Comparison of ENCODE assay signal across 1 cellular context in genomic region chr5:131170540-131171275, GRCh38.
A peak's percentile ranks its signal among the peaks of the same experiment; 100 is the strongest.
TF ChIP-seq lines count a peak whose summit lies in the region.

Gene LYRM7, plus strand, starts transcription at chr5:131170944. Its CDS starts 77 bp downstream, at chr5:131171021.

TF ChIP-seq in HepG2, 621 proteins besides CTCF, POLR2A, EP300 and RAD21 (continued from another document):
- TF ChIP-seq ZSCAN21 (CRISPR knock-in tag; IDR thresholded peaks at IDR 0.05; ENCODE audit: borderline replicate concordance) (no peak), GABPA (IDR thresholded peaks at IDR 0.05; ENCODE audit: low read depth, low read length) (peak; percentile 90), GABPA (CRISPR knock-in tag; IDR thresholded peaks at IDR 0.05; ENCODE audit: low read depth) (peak; percentile 99), ZIK1 (CRISPR knock-in tag; IDR thresholded peaks at IDR 0.05; ENCODE audit: borderline replicate concordance, low read depth) (no peak), ZSCAN22 (CRISPR knock-in tag; IDR thresholded peaks at IDR 0.05) (no peak), ZNF33A (CRISPR knock-in tag; IDR thresholded peaks at IDR 0.05; ENCODE audit: borderline replicate concordance) (no peak), ZNF547 (CRISPR knock-in tag; IDR thresholded peaks at IDR 0.05) (no peak), KLF9 (CRISPR knock-in tag; IDR thresholded peaks at IDR 0.05; ENCODE audit: low read depth) (no peak), TOE1 (CRISPR knock-in tag; IDR thresholded peaks at IDR 0.05) (0 out of 2 replicates have a peak, but pooled peaks have one; percentile 48), KMT2B (CRISPR knock-in tag; IDR thresholded peaks at IDR 0.05) (peak; percentile 80), XBP1 (CRISPR knock-in tag; IDR thresholded peaks at IDR 0.05) (no peak), ZFY (CRISPR knock-in tag; IDR thresholded peaks at IDR 0.05) (no peak), ZNF484 (CRISPR knock-in tag; IDR thresholded peaks at IDR 0.05; ENCODE audit: borderline replicate concordance, low read depth) (no peak), ZNF564 (CRISPR knock-in tag; IDR thresholded peaks at IDR 0.05) (0 out of 2 replicates have a peak, but pooled peaks have one; percentile 30), ZNF598 (CRISPR knock-in tag; IDR thresholded peaks at IDR 0.05; ENCODE audit: borderline replicate concordance) (peak; percentile 30; the same call in 1 of the 2 replicates), SAP130 (CRISPR knock-in tag; IDR thresholded peaks at IDR 0.05; ENCODE audit: low read depth) (peak; percentile 88), ZFP36L1 (CRISPR knock-in tag; IDR thresholded peaks at IDR 0.05) (no peak), PITX1 (CRISPR knock-in tag; IDR thresholded peaks at IDR 0.05) (peak; percentile 23; the same call in 1 of the 2 replicates), MLLT10 (CRISPR knock-in tag; IDR thresholded peaks at IDR 0.05) (no peak), TAF1 (CRISPR knock-in tag; IDR thresholded peaks at IDR 0.05) (peak; percentile 78), KDM5B (CRISPR knock-in tag; IDR thresholded peaks at IDR 0.05; ENCODE audit: borderline replicate concordance) (peak; percentile 55; the same call in 1 of the 2 replicates), LCORL (IDR thresholded peaks at IDR 0.05) (no peak), LCORL (CRISPR knock-in tag; IDR thresholded peaks at IDR 0.05) (0 out of 2 replicates have a peak, but pooled peaks have one; percentile 4)
- TF ChIP-seq, protein P1, sequence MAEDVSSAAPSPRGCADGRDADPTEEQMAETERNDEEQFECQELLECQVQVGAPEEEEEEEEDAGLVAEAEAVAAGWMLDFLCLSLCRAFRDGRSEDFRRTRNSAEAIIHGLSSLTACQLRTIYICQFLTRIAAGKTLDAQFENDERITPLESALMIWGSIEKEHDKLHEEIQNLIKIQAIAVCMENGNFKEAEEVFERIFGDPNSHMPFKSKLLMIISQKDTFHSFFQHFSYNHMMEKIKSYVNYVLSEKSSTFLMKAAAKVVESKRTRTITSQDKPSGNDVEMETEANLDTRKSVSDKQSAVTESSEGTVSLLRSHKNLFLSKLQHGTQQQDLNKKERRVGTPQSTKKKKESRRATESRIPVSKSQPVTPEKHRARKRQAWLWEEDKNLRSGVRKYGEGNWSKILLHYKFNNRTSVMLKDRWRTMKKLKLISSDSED (CRISPR knock-in tag; IDR thresholded peaks at IDR 0.05), result no peak
- TF ChIP-seq, protein P2, sequence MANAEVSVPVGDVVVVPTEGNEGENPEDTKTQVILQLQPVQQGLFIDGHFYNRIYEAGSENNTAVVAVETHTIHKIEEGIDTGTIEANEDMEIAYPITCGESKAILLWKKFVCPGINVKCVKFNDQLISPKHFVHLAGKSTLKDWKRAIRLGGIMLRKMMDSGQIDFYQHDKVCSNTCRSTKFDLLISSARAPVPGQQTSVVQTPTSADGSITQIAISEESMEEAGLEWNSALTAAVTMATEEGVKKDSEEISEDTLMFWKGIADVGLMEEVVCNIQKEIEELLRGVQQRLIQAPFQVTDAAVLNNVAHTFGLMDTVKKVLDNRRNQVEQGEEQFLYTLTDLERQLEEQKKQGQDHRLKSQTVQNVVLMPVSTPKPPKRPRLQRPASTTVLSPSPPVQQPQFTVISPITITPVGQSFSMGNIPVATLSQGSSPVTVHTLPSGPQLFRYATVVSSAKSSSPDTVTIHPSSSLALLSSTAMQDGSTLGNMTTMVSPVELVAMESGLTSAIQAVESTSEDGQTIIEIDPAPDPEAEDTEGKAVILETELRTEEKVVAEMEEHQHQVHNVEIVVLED (CRISPR knock-in tag; IDR thresholded peaks at IDR 0.05; ENCODE audit: borderline replicate concordance), result peak; percentile 66; the same call in 1 of the 2 replicates
- TF ChIP-seq, protein P3, sequence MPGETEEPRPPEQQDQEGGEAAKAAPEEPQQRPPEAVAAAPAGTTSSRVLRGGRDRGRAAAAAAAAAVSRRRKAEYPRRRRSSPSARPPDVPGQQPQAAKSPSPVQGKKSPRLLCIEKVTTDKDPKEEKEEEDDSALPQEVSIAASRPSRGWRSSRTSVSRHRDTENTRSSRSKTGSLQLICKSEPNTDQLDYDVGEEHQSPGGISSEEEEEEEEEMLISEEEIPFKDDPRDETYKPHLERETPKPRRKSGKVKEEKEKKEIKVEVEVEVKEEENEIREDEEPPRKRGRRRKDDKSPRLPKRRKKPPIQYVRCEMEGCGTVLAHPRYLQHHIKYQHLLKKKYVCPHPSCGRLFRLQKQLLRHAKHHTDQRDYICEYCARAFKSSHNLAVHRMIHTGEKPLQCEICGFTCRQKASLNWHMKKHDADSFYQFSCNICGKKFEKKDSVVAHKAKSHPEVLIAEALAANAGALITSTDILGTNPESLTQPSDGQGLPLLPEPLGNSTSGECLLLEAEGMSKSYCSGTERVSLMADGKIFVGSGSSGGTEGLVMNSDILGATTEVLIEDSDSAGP (CRISPR knock-in tag; IDR thresholded peaks at IDR 0.05; ENCODE audit: borderline replicate concordance), result peak; percentile 61; the same call in 1 of the 2 replicates
- TF ChIP-seq, protein P4, sequence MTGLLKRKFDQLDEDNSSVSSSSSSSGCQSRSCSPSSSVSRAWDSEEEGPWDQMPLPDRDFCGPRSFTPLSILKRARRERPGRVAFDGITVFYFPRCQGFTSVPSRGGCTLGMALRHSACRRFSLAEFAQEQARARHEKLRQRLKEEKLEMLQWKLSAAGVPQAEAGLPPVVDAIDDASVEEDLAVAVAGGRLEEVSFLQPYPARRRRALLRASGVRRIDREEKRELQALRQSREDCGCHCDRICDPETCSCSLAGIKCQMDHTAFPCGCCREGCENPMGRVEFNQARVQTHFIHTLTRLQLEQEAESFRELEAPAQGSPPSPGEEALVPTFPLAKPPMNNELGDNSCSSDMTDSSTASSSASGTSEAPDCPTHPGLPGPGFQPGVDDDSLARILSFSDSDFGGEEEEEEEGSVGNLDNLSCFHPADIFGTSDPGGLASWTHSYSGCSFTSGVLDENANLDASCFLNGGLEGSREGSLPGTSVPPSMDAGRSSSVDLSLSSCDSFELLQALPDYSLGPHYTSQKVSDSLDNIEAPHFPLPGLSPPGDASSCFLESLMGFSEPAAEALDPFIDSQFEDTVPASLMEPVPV (CRISPR knock-in tag; IDR thresholded peaks at IDR 0.05), result no peak
- TF ChIP-seq, protein P5, sequence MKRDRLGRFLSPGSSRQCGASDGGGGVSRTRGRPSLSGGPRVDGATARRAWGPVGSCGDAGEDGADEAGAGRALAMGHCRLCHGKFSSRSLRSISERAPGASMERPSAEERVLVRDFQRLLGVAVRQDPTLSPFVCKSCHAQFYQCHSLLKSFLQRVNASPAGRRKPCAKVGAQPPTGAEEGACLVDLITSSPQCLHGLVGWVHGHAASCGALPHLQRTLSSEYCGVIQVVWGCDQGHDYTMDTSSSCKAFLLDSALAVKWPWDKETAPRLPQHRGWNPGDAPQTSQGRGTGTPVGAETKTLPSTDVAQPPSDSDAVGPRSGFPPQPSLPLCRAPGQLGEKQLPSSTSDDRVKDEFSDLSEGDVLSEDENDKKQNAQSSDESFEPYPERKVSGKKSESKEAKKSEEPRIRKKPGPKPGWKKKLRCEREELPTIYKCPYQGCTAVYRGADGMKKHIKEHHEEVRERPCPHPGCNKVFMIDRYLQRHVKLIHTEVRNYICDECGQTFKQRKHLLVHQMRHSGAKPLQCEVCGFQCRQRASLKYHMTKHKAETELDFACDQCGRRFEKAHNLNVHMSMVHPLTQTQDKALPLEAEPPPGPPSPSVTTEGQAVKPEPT (CRISPR knock-in tag; IDR thresholded peaks at IDR 0.05; ENCODE audit: low read depth), result no peak
